In genomic region chr12:89352492-89353187, GRCh38 we compare ENCODE assay signal across 8 cellular contexts. TPM values are rescaled to one million over a fixed set of nuclear protein-coding genes. Genes with fewer than 3 reads are reported as not detected.
A peak's percentile ranks its signal among the peaks of the same experiment; 100 is the strongest.
DNase-seq lines count a peak whose midpoint lies in the region; FAIRE-seq and TF ChIP-seq lines count a peak whose summit lies in the region.

Gene DUSP6 (minus strand): TSS chr12:89352501. CDS start chr12:89352039, 462 bp downstream.

- BruUV-seq in Calu3 (replicated peaks; lab: Mats Ljungman, UMichigan), result no TSS peak

- peak within 1 kb of the TSS; percentile 90 for H3K4me3 Mint-ChIP-seq in Calu3 (ENCODE audit: low read depth, unreplicated experiment)
- H3K4me3 Mint-ChIP-seq in activated naive CD8-positive, alpha-beta T cell, result peak within 1 kb of the TSS; percentile 95

- CTCF ChIA-PET in Calu3 (lab: Charles Lee), result interaction anchor here (1.0 to 3.6 kb wide), 14 partner anchors 23 to 333 kb away, joined by 3 to 17 read pairs (median 4); no protein-coding TSS in a partner anchor

- H3K36me3 Mint-ChIP-seq in Calu3 (ENCODE audit: insufficient read depth, unreplicated experiment), result peaks cover 84% of the 10 kb centered on the region
- H3K36me3 Mint-ChIP-seq in activated naive CD8-positive, alpha-beta T cell, result no peaks in the 10 kb centered on the region

- H3K4me3 ChIP-seq in neutrophil (ENCODE audit: low read depth in 1 of 2, low read length in 1 of 2), result peak within 1 kb of the TSS; percentile 73 to 90

- intact Hi-C loops in Calu3 (cut with micrococcal nuclease; ENCODE audit: unreplicated experiment), result loop anchor here (1.0 to 5.0 kb wide), 5 partner anchors 109 to 280 kb away; partner anchors contain the start of gene POC1B

- H3K27ac ChIP-seq in neutrophil, result peak within 1 kb of the TSS; percentile 97

- peak; percentile 81 for FAIRE-seq in H54 (lab: Jason Lieb, UNC)

- TF ChIP-seq POLR2A in H54 (IDR thresholded peaks at IDR 0.05; ENCODE audit: low read depth, low read length), result peak; percentile 45; the same call in 1 of the 2 replicates

- no peaks in the 10 kb centered on the region for H3K9me3 ChIP-seq in neutrophil

- H3K9me3 Mint-ChIP-seq in Calu3 (ENCODE audit: low read depth, unreplicated experiment), result no peaks in the 10 kb centered on the region
- H3K9me3 Mint-ChIP-seq in activated naive CD8-positive, alpha-beta T cell (ENCODE audit: low read depth), result no peaks in the 10 kb centered on the region

- H3K27me3 ChIP-seq in neutrophil, result no peaks in the 10 kb centered on the region

- peak; percentile 97 for DNase-seq in Calu3
- peak; percentile 89 for DNase-seq in H54 (ENCODE audit: insufficient read length, low spot score)
- peak; percentile 99 for DNase-seq in NCI-H1105 treated with DMSO at 0.1 percent for 48 hours (lab: John Stamatoyannopoulos, UW)
- DNase-seq in SW 1271 (lab: John Stamatoyannopoulos, UW), result peak; percentile 98 to 99
- peak; percentile 89 for DNase-seq in globus pallidus (ENCODE audit: low spot score)
- peak; percentile 99 for DNase-seq in stromal cell of bone marrow (ENCODE audit: low read depth)

- peak within 1 kb of the TSS; percentile 97 for H3K27ac Mint-ChIP-seq in Calu3 (ENCODE audit: unreplicated experiment)
- H3K27ac Mint-ChIP-seq in activated naive CD8-positive, alpha-beta T cell, result peak within 1 kb of the TSS; percentile 89

- TF ChIP-seq CTCF in Calu3 (IDR thresholded peaks at IDR 0.05; ENCODE audit: unreplicated experiment) (no peak), neutrophil (IDR thresholded peaks at IDR 0.05) (peak; percentile 47)

- H3K4me1 ChIP-seq in neutrophil (ENCODE audit: control insufficient read depth in 1 of 2, insufficient read depth in 1 of 2, low read depth in 1 of 2, low read length in 1 of 2), result peaks cover 52 to 61% of the 10 kb centered on the region in 2 experiments

- no peaks in the 10 kb centered on the region for H3K27me3 Mint-ChIP-seq in Calu3 (ENCODE audit: unreplicated experiment)
- peaks cover 2% of the 10 kb centered on the region for H3K27me3 Mint-ChIP-seq in activated naive CD8-positive, alpha-beta T cell

- H3K4me1 Mint-ChIP-seq in Calu3 (ENCODE audit: low read depth, unreplicated experiment), result peaks cover 42% of the 10 kb centered on the region
- H3K4me1 Mint-ChIP-seq in activated naive CD8-positive, alpha-beta T cell (ENCODE audit: low read depth), result peaks cover 47% of the 10 kb centered on the region

- H3K36me3 ChIP-seq in neutrophil, result peaks cover 28% of the 10 kb centered on the region

RNA-seq across cellular contexts. Expression of gene DUSP6, which starts in this region (rescaled TPM):
- 108 TPM in 2 replicates for total RNA-seq in Calu3 (2022)

Comparison
In these comparisons a context has a peak if more than half of its experiments do, and no peak if none do; other contexts are left out.
1. Peak in every context shown above with its lines: DNase-seq, H3K4me3 ChIP-seq and H3K27ac ChIP-seq.